Comparison of ENCODE assay signal across 29 cellular contexts in genomic region chr6:161480416-161481165, GRCh38.
"Had no signal": no experiment of that assay in that cellular context is flagged by ENCODE, and none has a peak within 500 bp of the region (broad histone marks: within the 10 kb centered on the region; RNA-seq: fewer than 3 reads in every experiment).

No MANE protein-coding gene starts in this region.

- H3K4me1 Mint-ChIP-seq: activated CD4-positive, alpha-beta memory T cell treated with anti-CD3 and anti-CD28 coated beads, Interleukin-2, amount 10 ng/mL, durations not matched to agents 7 days and 5 days; activated CD4-positive, alpha-beta T cell treated with anti-CD3 and anti-CD28 coated beads, Interleukin-2, amount 10 ng/mL, durations not matched to agents 7 days and 5 days; activated naive CD4-positive, alpha-beta T cell treated with anti-CD3 and anti-CD28 coated beads, Interleukin-2, amount 10 ng/mL, durations not matched to agents 7 days and 5 days; activated naive CD8-positive, alpha-beta T cell treated with anti-CD3 and anti-CD28 coated beads, Interleukin-2, amount 10 ng/mL, durations not matched to agents 7 days and 5 days; stimulated activated memory B cell treated with anti-CD40 and anti-IgM and Interleukin-4, amounts not matched to agents 10 μg/mL and 1 μg/mL and 100 μg/mL, for 72 hours; stimulated activated naive CD8-positive, alpha-beta T cell treated with anti-CD3 and anti-CD28 coated beads, Interleukin-15, amount 100 ng/mL, for 72 hours had no signal

- H3K27me3 Mint-ChIP-seq: activated CD4-positive, alpha-beta memory T cell treated with anti-CD3 and anti-CD28 coated beads, Interleukin-2, amount 10 ng/mL, durations not matched to agents 7 days and 5 days; activated CD4-positive, alpha-beta T cell treated with anti-CD3 and anti-CD28 coated beads, Interleukin-2, amount 10 ng/mL, durations not matched to agents 7 days and 5 days; activated naive CD4-positive, alpha-beta T cell treated with anti-CD3 and anti-CD28 coated beads, Interleukin-2, amount 10 ng/mL, durations not matched to agents 7 days and 5 days; activated T-cell treated with anti-CD3 and anti-CD28 coated beads, Interleukin-2, amount 50 U/mL, for 24 hours; stimulated activated memory B cell treated with anti-CD40 and anti-IgM and Interleukin-4, amounts not matched to agents 10 μg/mL and 1 μg/mL and 100 μg/mL, for 72 hours; stimulated activated naive CD8-positive, alpha-beta T cell treated with anti-CD3 and anti-CD28 coated beads, Interleukin-15, amount 100 ng/mL, for 72 hours had no signal

- H3K9me3 ChIP-seq: left lung, lower lobe of right lung, mucosa of descending colon, right lobe of liver, suprapubic skin, tibial artery had no signal

- H3K36me3 Mint-ChIP-seq: activated naive CD4-positive, alpha-beta T cell treated with anti-CD3 and anti-CD28 coated beads, Interleukin-2, amount 10 ng/mL, durations not matched to agents 7 days and 5 days; activated naive CD8-positive, alpha-beta T cell treated with anti-CD3 and anti-CD28 coated beads, Interleukin-2, amount 10 ng/mL, durations not matched to agents 7 days and 5 days; natural killer cell treated with Interleukin-12 subunit alpha and Interleukin-12 subunit beta and Interleukin-15 and Interleukin-18, amount 100 ng/mL, for 72 hours; stimulated activated memory B cell treated with anti-CD40 and anti-IgM and Interleukin-4, amounts not matched to agents 10 μg/mL and 1 μg/mL and 100 μg/mL, for 72 hours; WTC11 had no signal

- H3K27me3 ChIP-seq: dorsolateral prefrontal cortex, hepatocyte, left lung, right lobe of liver, suprapubic skin, tibial artery had no signal

- H3K79me2 ChIP-seq: hepatocyte had no signal

- DNase-seq: activated CD4-positive, alpha-beta memory T cell treated with anti-CD3 and anti-CD28 coated beads, Interleukin-2, amount 10 ng/mL, durations not matched to agents 7 days and 5 days; activated CD4-positive, alpha-beta T cell treated with anti-CD3 and anti-CD28 coated beads for 1 hour; activated CD4-positive, alpha-beta T cell treated with anti-CD3 and anti-CD28 coated beads, Interleukin-2, amount 10 ng/mL, durations not matched to agents 7 days and 5 days; activated CD8-positive, alpha-beta memory T cell treated with anti-CD3 and anti-CD28 coated beads, Interleukin-2, amount 50 U/mL, for 48 hours; activated gamma-delta T cell; activated naive CD4-positive, alpha-beta T cell treated with anti-CD3 and anti-CD28 coated beads, Interleukin-2, amount 10 ng/mL, durations not matched to agents 7 days and 5 days; activated naive CD8-positive, alpha-beta T cell treated with anti-CD3 and anti-CD28 coated beads, Interleukin-2, amount 10 ng/mL, durations not matched to agents 7 days and 5 days; activated T-cell treated with anti-CD3 and anti-CD28 coated beads, Interleukin-2, amount 50 U/mL, for 24 hours; effector memory CD4-positive, alpha-beta T cell; glutamatergic neuron; islet precursor cell; left lung; lower lobe of right lung; mucosa of descending colon; right lobe of liver; stimulated activated CD4-positive, alpha-beta T cell treated with anti-CD3 and anti-CD28 coated beads, Interleukin-12 subunit alpha, Interleukin-12 subunit beta, amount 100 ng/mL, for 4 hours; stimulated activated CD4-positive, alpha-beta T cell treated with anti-CD3 and anti-CD28 coated beads, Interleukin-4, amount 100 ng/mL, for 4 hours; stimulated activated CD8-positive, alpha-beta memory T cell treated with anti-CD3 and anti-CD28 coated beads, Interleukin-4, amount 100 ng/mL, for 48 hours; stimulated activated naive CD8-positive, alpha-beta T cell treated with anti-CD3 and anti-CD28 coated beads, Interleukin-15, amount 100 ng/mL, for 72 hours; T-helper 9 cell; tibial artery had no signal

- H3K9me3 Mint-ChIP-seq: activated CD4-positive, alpha-beta memory T cell treated with anti-CD3 and anti-CD28 coated beads, Interleukin-2, amount 10 ng/mL, durations not matched to agents 7 days and 5 days; activated CD4-positive, alpha-beta T cell treated with anti-CD3 and anti-CD28 coated beads, Interleukin-2, amount 10 ng/mL, durations not matched to agents 7 days and 5 days; activated naive CD4-positive, alpha-beta T cell treated with anti-CD3 and anti-CD28 coated beads, Interleukin-2, amount 10 ng/mL, durations not matched to agents 7 days and 5 days; activated naive CD8-positive, alpha-beta T cell treated with anti-CD3 and anti-CD28 coated beads, Interleukin-2, amount 10 ng/mL, durations not matched to agents 7 days and 5 days; activated T-cell treated with anti-CD3 and anti-CD28 coated beads, Interleukin-2, amount 50 U/mL, for 24 hours; natural killer cell treated with Interleukin-12 subunit alpha and Interleukin-12 subunit beta and Interleukin-15 and Interleukin-18, amount 100 ng/mL, for 72 hours; stimulated activated memory B cell treated with anti-CD40 and anti-IgM and Interleukin-4, amounts not matched to agents 10 μg/mL and 1 μg/mL and 100 μg/mL, for 72 hours; stimulated activated naive CD8-positive, alpha-beta T cell treated with anti-CD3 and anti-CD28 coated beads, Interleukin-15, amount 100 ng/mL, for 72 hours; WTC11 had no signal

- H3K27ac ChIP-seq: coronary artery, hepatocyte, left lung, lower lobe of right lung, right lobe of liver, skin epidermis, suprapubic skin, tibial artery had no signal

- ATAC-seq: left lung; lower lobe of right lung; mucosa of descending colon; natural killer cell treated with Interleukin-12 subunit alpha and Interleukin-12 subunit beta and Interleukin-15 and Interleukin-18, amount 100 ng/mL, for 72 hours; right lobe of liver; stimulated activated memory B cell treated with anti-CD40 and anti-IgM and Interleukin-4, amounts not matched to agents 10 μg/mL and 1 μg/mL and 100 μg/mL, for 72 hours; stimulated activated naive CD8-positive, alpha-beta T cell treated with anti-CD3 and anti-CD28 coated beads, Interleukin-15, amount 100 ng/mL, for 72 hours; WTC11 had no signal

- H3K27ac Mint-ChIP-seq: activated CD4-positive, alpha-beta memory T cell treated with anti-CD3 and anti-CD28 coated beads, Interleukin-2, amount 10 ng/mL, durations not matched to agents 7 days and 5 days; activated CD4-positive, alpha-beta T cell treated with anti-CD3 and anti-CD28 coated beads, Interleukin-2, amount 10 ng/mL, durations not matched to agents 7 days and 5 days; activated naive CD4-positive, alpha-beta T cell treated with anti-CD3 and anti-CD28 coated beads, Interleukin-2, amount 10 ng/mL, durations not matched to agents 7 days and 5 days; activated naive CD8-positive, alpha-beta T cell treated with anti-CD3 and anti-CD28 coated beads, Interleukin-2, amount 10 ng/mL, durations not matched to agents 7 days and 5 days; activated T-cell treated with anti-CD3 and anti-CD28 coated beads, Interleukin-2, amount 50 U/mL, for 24 hours; natural killer cell treated with Interleukin-12 subunit alpha and Interleukin-12 subunit beta and Interleukin-15 and Interleukin-18, amount 100 ng/mL, for 72 hours; stimulated activated memory B cell treated with anti-CD40 and anti-IgM and Interleukin-4, amounts not matched to agents 10 μg/mL and 1 μg/mL and 100 μg/mL, for 72 hours; stimulated activated naive CD8-positive, alpha-beta T cell treated with anti-CD3 and anti-CD28 coated beads, Interleukin-15, amount 100 ng/mL, for 72 hours; WTC11 had no signal

- H3K4me2 ChIP-seq: hepatocyte had no signal

- H2AFZ ChIP-seq: hepatocyte had no signal

- H3K4me3 Mint-ChIP-seq: activated CD4-positive, alpha-beta memory T cell treated with anti-CD3 and anti-CD28 coated beads, Interleukin-2, amount 10 ng/mL, durations not matched to agents 7 days and 5 days; activated CD4-positive, alpha-beta T cell treated with anti-CD3 and anti-CD28 coated beads, Interleukin-2, amount 10 ng/mL, durations not matched to agents 7 days and 5 days; activated naive CD4-positive, alpha-beta T cell treated with anti-CD3 and anti-CD28 coated beads, Interleukin-2, amount 10 ng/mL, durations not matched to agents 7 days and 5 days; activated naive CD8-positive, alpha-beta T cell treated with anti-CD3 and anti-CD28 coated beads, Interleukin-2, amount 10 ng/mL, durations not matched to agents 7 days and 5 days; activated T-cell treated with anti-CD3 and anti-CD28 coated beads, Interleukin-2, amount 50 U/mL, for 24 hours; natural killer cell treated with Interleukin-12 subunit alpha and Interleukin-12 subunit beta and Interleukin-15 and Interleukin-18, amount 100 ng/mL, for 72 hours; stimulated activated memory B cell treated with anti-CD40 and anti-IgM and Interleukin-4, amounts not matched to agents 10 μg/mL and 1 μg/mL and 100 μg/mL, for 72 hours; stimulated activated naive CD8-positive, alpha-beta T cell treated with anti-CD3 and anti-CD28 coated beads, Interleukin-15, amount 100 ng/mL, for 72 hours; WTC11 had no signal

- H3K4me3 ChIP-seq: coronary artery, hepatocyte, left lung, lower lobe of right lung, mucosa of descending colon, right lobe of liver, skin epidermis, suprapubic skin, tibial artery had no signal

- H3K4me1 ChIP-seq: left lung, lower lobe of right lung, suprapubic skin, tibial artery had no signal

- H3K36me3 ChIP-seq: left lung, lower lobe of right lung, right lobe of liver, suprapubic skin, tibial artery had no signal
